Comparison of ENCODE assay signal across 1 cellular context in the genomic region with DNA sequence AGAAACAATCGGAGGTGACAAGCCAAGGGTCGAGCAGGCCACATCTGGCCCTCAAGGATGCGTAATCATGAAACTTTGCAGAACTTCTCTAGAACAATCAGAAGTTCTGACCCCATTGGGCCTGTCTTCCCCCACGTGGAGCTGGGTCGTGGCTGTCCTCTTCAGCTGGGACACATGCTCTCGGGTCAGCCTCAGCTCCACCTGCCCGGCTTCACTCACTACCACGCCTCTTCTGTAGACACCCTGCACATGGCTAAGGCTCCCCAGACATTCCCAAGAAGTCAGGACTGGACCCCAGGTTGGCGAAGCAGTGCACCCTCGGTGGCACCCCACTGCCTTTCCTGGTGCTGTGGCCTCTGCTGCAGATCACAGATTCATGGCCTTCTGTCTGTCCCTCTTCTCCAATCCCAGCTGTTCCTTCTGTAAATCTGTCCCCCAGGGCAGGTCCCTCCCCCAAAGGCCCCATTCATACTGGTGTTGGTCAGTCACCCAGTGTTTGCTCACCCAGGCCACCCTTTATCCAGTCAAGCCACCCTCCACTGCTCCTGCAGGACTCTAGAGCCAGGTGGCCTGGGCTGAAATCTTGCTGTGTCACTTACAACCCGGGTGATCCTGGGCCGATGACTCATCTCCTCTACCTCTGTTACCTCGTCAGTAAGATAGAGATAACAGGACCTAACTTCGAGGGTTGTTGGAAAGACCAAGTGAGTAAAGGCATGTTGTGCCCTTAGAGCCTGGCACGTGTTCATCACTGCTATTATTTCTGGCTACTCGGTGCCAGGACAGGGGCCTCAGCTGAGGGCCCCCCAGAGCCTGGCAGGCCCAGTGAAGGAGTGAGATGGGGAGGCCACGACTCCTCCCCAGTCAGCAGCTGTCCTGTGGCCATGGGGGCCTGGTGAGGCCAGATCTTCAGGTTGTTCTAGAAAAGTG.
TF ChIP-seq lines count a peak whose summit lies in the region.

No MANE protein-coding gene starts in this region.

TF ChIP-seq in GM23338, 12 proteins besides CTCF, POLR2A, EP300 and RAD21 (continued from another document):
- TF ChIP-seq EZH2phosphoT487 (IDR thresholded peaks at IDR 0.05; ENCODE audit: unreplicated experiment) (no peak), NANOG (IDR thresholded peaks at IDR 0.05; ENCODE audit: borderline replicate concordance) (no peak), POLR2AphosphoS5 (IDR thresholded peaks at IDR 0.05; ENCODE audit: low read depth) (no peak), CREB1 (CRISPR knock-in tag; IDR thresholded peaks at IDR 0.05; ENCODE audit: low read depth) (no peak), EZH2 (IDR thresholded peaks at IDR 0.05; ENCODE audit: low read depth, unreplicated experiment) (no peak)
- TF ChIP-seq, protein P1, sequence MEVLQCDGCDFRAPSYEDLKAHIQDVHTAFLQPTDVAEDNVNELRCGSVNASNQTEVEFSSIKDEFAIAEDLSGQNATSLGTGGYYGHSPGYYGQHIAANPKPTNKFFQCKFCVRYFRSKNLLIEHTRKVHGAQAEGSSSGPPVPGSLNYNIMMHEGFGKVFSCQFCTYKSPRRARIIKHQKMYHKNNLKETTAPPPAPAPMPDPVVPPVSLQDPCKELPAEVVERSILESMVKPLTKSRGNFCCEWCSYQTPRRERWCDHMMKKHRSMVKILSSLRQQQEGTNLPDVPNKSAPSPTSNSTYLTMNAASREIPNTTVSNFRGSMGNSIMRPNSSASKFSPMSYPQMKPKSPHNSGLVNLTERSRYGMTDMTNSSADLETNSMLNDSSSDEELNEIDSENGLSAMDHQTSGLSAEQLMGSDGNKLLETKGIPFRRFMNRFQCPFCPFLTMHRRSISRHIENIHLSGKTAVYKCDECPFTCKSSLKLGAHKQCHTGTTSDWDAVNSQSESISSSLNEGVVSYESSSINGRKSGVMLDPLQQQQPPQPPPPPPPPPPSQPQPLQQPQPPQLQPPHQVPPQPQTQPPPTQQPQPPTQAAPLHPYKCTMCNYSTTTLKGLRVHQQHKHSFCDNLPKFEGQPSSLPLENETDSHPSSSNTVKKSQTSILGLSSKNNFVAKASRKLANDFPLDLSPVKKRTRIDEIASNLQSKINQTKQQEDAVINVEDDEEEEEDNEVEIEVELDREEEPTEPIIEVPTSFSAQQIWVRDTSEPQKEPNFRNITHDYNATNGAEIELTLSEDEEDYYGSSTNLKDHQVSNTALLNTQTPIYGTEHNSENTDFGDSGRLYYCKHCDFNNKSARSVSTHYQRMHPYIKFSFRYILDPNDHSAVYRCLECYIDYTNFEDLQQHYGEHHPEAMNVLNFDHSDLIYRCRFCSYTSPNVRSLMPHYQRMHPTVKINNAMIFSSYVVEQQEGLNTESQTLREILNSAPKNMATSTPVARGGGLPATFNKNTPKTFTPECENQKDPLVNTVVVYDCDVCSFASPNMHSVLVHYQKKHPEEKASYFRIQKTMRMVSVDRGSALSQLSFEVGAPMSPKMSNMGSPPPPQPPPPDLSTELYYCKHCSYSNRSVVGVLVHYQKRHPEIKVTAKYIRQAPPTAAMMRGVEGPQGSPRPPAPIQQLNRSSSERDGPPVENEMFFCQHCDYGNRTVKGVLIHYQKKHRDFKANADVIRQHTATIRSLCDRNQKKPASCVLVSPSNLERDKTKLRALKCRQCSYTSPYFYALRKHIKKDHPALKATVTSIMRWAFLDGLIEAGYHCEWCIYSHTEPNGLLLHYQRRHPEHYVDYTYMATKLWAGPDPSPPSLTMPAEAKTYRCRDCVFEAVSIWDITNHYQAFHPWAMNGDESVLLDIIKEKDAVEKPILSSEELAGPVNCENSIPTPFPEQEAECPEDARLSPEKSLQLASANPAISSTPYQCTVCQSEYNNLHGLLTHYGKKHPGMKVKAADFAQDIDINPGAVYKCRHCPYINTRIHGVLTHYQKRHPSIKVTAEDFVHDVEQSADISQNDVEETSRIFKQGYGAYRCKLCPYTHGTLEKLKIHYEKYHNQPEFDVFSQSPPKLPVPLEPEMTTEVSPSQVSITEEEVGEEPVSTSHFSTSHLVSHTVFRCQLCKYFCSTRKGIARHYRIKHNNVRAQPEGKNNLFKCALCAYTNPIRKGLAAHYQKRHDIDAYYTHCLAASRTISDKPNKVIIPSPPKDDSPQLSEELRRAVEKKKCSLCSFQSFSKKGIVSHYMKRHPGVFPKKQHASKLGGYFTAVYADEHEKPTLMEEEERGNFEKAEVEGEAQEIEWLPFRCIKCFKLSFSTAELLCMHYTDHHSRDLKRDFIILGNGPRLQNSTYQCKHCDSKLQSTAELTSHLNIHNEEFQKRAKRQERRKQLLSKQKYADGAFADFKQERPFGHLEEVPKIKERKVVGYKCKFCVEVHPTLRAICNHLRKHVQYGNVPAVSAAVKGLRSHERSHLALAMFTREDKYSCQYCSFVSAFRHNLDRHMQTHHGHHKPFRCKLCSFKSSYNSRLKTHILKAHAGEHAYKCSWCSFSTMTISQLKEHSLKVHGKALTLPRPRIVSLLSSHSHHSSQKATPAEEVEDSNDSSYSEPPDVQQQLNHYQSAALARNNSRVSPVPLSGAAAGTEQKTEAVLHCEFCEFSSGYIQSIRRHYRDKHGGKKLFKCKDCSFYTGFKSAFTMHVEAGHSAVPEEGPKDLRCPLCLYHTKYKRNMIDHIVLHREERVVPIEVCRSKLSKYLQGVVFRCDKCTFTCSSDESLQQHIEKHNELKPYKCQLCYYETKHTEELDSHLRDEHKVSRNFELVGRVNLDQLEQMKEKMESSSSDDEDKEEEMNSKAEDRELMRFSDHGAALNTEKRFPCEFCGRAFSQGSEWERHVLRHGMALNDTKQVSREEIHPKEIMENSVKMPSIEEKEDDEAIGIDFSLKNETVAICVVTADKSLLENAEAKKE (CRISPR knock-in tag; IDR thresholded peaks at IDR 0.05) = no peak
